Comparison of ENCODE assay signal across 8 cellular contexts in genomic region chr7:139730746-139731612, GRCh38. TPM values are rescaled to one million over a fixed set of nuclear protein-coding genes. Genes with fewer than 3 reads are reported as not detected.
DNase-seq lines count a peak whose midpoint lies in the region; ATAC-seq and TF ChIP-seq lines count a peak whose summit lies in the region.

No MANE protein-coding gene starts in this region.

- H3K9me3 Mint-ChIP-seq in natural killer cell treated with Interleukin-12 subunit alpha and Interleukin-12 subunit beta and Interleukin-15 and Interleukin-18, amount 100 ng/mL, for 72 hours: peaks cover 3% of the 10 kb centered on the region
- H3K9me3 Mint-ChIP-seq in glutamatergic neuron (ENCODE audit: unreplicated experiment): peaks cover 8% of the 10 kb centered on the region

- no peak for TF ChIP-seq CTCF in GM06990 (IDR thresholded peaks at IDR 0.05; ENCODE audit: insufficient read depth, low read length, poor library complexity, severe bottlenecking)
- no peak for TF ChIP-seq CTCF in glutamatergic neuron (IDR thresholded peaks at IDR 0.05; ENCODE audit: partially characterized antibody, unreplicated experiment)

- H3K4me1 Mint-ChIP-seq in natural killer cell treated with Interleukin-12 subunit alpha and Interleukin-12 subunit beta and Interleukin-15 and Interleukin-18, amount 100 ng/mL, for 72 hours (ENCODE audit: low read depth in 2 of 2): peaks cover 69 to 79% of the 10 kb centered on the region in 2 donors
- peaks cover 33% of the 10 kb centered on the region for H3K4me1 Mint-ChIP-seq in glutamatergic neuron (ENCODE audit: low read depth, unreplicated experiment)

- H3K36me3 ChIP-seq in GM06990 (ENCODE audit: control insufficient read depth, insufficient read depth, low read length): peaks cover 5% of the 10 kb centered on the region

- H3K27ac Mint-ChIP-seq in natural killer cell treated with Interleukin-12 subunit alpha and Interleukin-12 subunit beta and Interleukin-15 and Interleukin-18, amount 100 ng/mL, for 72 hours: peak overlapping the region; percentile 55 to 95
- no peak overlapping the region for H3K27ac Mint-ChIP-seq in glutamatergic neuron (ENCODE audit: unreplicated experiment)

- peak; percentile 89 for ATAC-seq in HG02588 (IDR thresholded peaks at IDR 0.05; ENCODE audit: unreplicated experiment)
- ATAC-seq in natural killer cell treated with Interleukin-12 subunit alpha and Interleukin-12 subunit beta and Interleukin-15 and Interleukin-18, amount 100 ng/mL, for 72 hours: no peak

- H3K36me3 Mint-ChIP-seq in natural killer cell treated with Interleukin-12 subunit alpha and Interleukin-12 subunit beta and Interleukin-15 and Interleukin-18, amount 100 ng/mL, for 72 hours: peaks cover 22% of the 10 kb centered on the region
- H3K36me3 Mint-ChIP-seq in glutamatergic neuron (ENCODE audit: unreplicated experiment): peaks cover 4% of the 10 kb centered on the region

- peak; percentile 55 for DNase-seq in GM06990 (ENCODE audit: extremely low read depth, insufficient read length)
- DNase-seq in NCI-H345 treated with DMSO at 0.1 percent for 48 hours (lab: John Stamatoyannopoulos, UW; ENCODE audit: unreplicated experiment): peak; percentile 75
- peak; percentile 65 for DNase-seq in dermis blood vessel endothelial cell
- DNase-seq in natural killer cell treated with Interleukin-12 subunit alpha and Interleukin-12 subunit beta and Interleukin-15 and Interleukin-18, amount 100 ng/mL, for 72 hours (ENCODE audit: low spot score): no peak
- no peak for DNase-seq in amniotic stem cell (lab: John Stamatoyannopoulos, UW)
- DNase-seq in midbrain (lab: John Stamatoyannopoulos, UW): no peak
- DNase-seq in glutamatergic neuron: no peak

- no peak overlapping the region for H3K4me3 ChIP-seq in GM06990 (replicated peaks; ENCODE audit: low read depth, low read length)

- no peaks in the 10 kb centered on the region for H3K27me3 Mint-ChIP-seq in natural killer cell treated with Interleukin-12 subunit alpha and Interleukin-12 subunit beta and Interleukin-15 and Interleukin-18, amount 100 ng/mL, for 72 hours
- H3K27me3 Mint-ChIP-seq in glutamatergic neuron (ENCODE audit: unreplicated experiment): peaks cover 6% of the 10 kb centered on the region

- H3K4me3 Mint-ChIP-seq in natural killer cell treated with Interleukin-12 subunit alpha and Interleukin-12 subunit beta and Interleukin-15 and Interleukin-18, amount 100 ng/mL, for 72 hours: peak overlapping the region; percentile 28
- no peak overlapping the region for H3K4me3 Mint-ChIP-seq in glutamatergic neuron (ENCODE audit: unreplicated experiment)

- H3K27me3 ChIP-seq in GM06990 (replicated peaks; ENCODE audit: control insufficient read depth, insufficient read depth, low read length): no peaks in the 10 kb centered on the region

RNA-seq across cellular contexts. Expression of gene HIPK2, which starts 46.8 kb away (rescaled TPM):
- total RNA-seq in dermis blood vessel endothelial cell (11.6 and 26.7 TPM in 2 replicates), glutamatergic neuron (ENCODE audit: unreplicated experiment) (36.9 TPM)
- total RNA-seq in natural killer cell treated with Interleukin-12 subunit alpha and Interleukin-12 subunit beta and Interleukin-15 and Interleukin-18, amount 100 ng/mL, for 72 hours: 100 to 1,000 TPM; 152 to 245 TPM

Comparison
In these comparisons a context has a peak if more than half of its experiments do, and no peak if none do; other contexts are left out.
1. DNase-seq: peak in GM06990 (single experiment), NCI-H345 treated with DMSO at 0.1 percent for 48 hours (single experiment) and dermis blood vessel endothelial cell (single experiment); none in natural killer cell treated with Interleukin-12 subunit alpha and Interleukin-12 subunit beta and Interleukin-15 and Interleukin-18, amount 100 ng/mL, for 72 hours (single experiment), amniotic stem cell (single experiment), midbrain (single experiment) and glutamatergic neuron (single experiment).